Comparison of ENCODE assay signal across 21 cellular contexts in genomic region chr4:102665527-102665926, GRCh38.
A peak's percentile ranks its signal among the peaks of the same experiment; 100 is the strongest.
DNase-seq lines count a peak whose midpoint lies in the region; FAIRE-seq and TF ChIP-seq lines count a peak whose summit lies in the region.
"Had no signal": no experiment of that assay in that cellular context is flagged by ENCODE, and none has a peak within 500 bp of the region (broad histone marks: within the 10 kb centered on the region; RNA-seq: fewer than 3 reads in every experiment).

No MANE protein-coding gene starts in this region.

- H3K27me3 Mint-ChIP-seq in nephron progenitor cell (ENCODE audit: low read depth, poor library complexity) = no peaks in the 10 kb centered on the region
- H3K27me3 Mint-ChIP-seq: activated CD4-positive, alpha-beta memory T cell treated with anti-CD3 and anti-CD28 coated beads for 36 hours; activated naive CD4-positive, alpha-beta T cell treated with anti-CD3 and anti-CD28 coated beads, Interleukin-2, amount 50 U/mL, for 24 hours; dendritic cell treated with granulocyte-macrophage colony-stimulating factor and Interleukin-4, amounts not matched to agents 40 ng/mL and 50 ng/mL, for 4 days had no signal

- no peak overlapping the region for H3K4me3 Mint-ChIP-seq in nephron progenitor cell
- H3K4me3 Mint-ChIP-seq: activated CD4-positive, alpha-beta memory T cell treated with anti-CD3 and anti-CD28 coated beads for 36 hours; activated naive CD4-positive, alpha-beta T cell treated with anti-CD3 and anti-CD28 coated beads, Interleukin-2, amount 50 U/mL, for 24 hours; dendritic cell treated with granulocyte-macrophage colony-stimulating factor and Interleukin-4, amounts not matched to agents 40 ng/mL and 50 ng/mL, for 4 days had no signal

- intact Hi-C loops in head of caudate nucleus (cut with DNase I) = no loop called here

- peaks cover 14% of the 10 kb centered on the region for H3K36me3 Mint-ChIP-seq in nephron progenitor cell (ENCODE audit: low read depth)

- H3K9me3 Mint-ChIP-seq in nephron progenitor cell = no peaks in the 10 kb centered on the region
- H3K9me3 Mint-ChIP-seq: activated CD4-positive, alpha-beta memory T cell treated with anti-CD3 and anti-CD28 coated beads for 36 hours; activated naive CD4-positive, alpha-beta T cell treated with anti-CD3 and anti-CD28 coated beads, Interleukin-2, amount 50 U/mL, for 24 hours; dendritic cell treated with granulocyte-macrophage colony-stimulating factor and Interleukin-4, amounts not matched to agents 40 ng/mL and 50 ng/mL, for 4 days had no signal

- no peak for TF ChIP-seq CTCF in bronchial epithelial cell (IDR thresholded peaks at IDR 0.05; ENCODE audit: insufficient read depth, low read length, severe bottlenecking)
- TF ChIP-seq CTCF in nephron progenitor cell (IDR thresholded peaks at IDR 0.05) = no peak

- no peaks in the 10 kb centered on the region for H3K36me3 ChIP-seq in bronchial epithelial cell (ENCODE audit: control insufficient read depth, insufficient read depth, low read length)
- H3K36me3 ChIP-seq: BE2C, WERI-Rb-1 had no signal

- no peaks in the 10 kb centered on the region for H3K4me1 Mint-ChIP-seq in nephron progenitor cell
- H3K4me1 Mint-ChIP-seq: activated naive CD4-positive, alpha-beta T cell treated with anti-CD3 and anti-CD28 coated beads, Interleukin-2, amount 50 U/mL, for 24 hours had no signal

- FAIRE-seq in bronchial epithelial cell (lab: Jason Lieb, UNC) = no peak
- FAIRE-seq: GM19239, H1, urothelium cell line had no signal

- peak; percentile 47 for DNase-seq in NCI-H1105 treated with DMSO at 0.1 percent for 48 hours (lab: John Stamatoyannopoulos, UW)
- DNase-seq in NCI-H1105 (lab: John Stamatoyannopoulos, UW) = no peak
- DNase-seq in NCI-H69 (lab: John Stamatoyannopoulos, UW) = peak; percentile 78
- DNase-seq in bronchial epithelial cell (ENCODE audit: low read depth) = peak; percentile 97
- DNase-seq in nephron progenitor cell = no peak
- no peak for DNase-seq in activated CD8-positive, alpha-beta memory T cell treated with anti-CD3 and anti-CD28 coated beads, Interleukin-2, amount 50 U/mL, for 48 hours
- no peak for DNase-seq in head of caudate nucleus
- DNase-seq in effector CD8-positive, alpha-beta T cell (lab: John Stamatoyannopoulos, UW) = no peak
- DNase-seq: activated CD4-positive, alpha-beta memory T cell treated with anti-CD3 and anti-CD28 coated beads for 36 hours; activated T-cell treated with anti-CD3 and anti-CD28 coated beads, Interleukin-2, amount 50 U/mL, for 48 hours; BE2C; left colon; NCI-H187; substantia nigra; WERI-Rb-1 had no signal

- H3K27ac Mint-ChIP-seq in nephron progenitor cell = peak overlapping the region; percentile 44
- H3K27ac Mint-ChIP-seq: activated CD4-positive, alpha-beta memory T cell treated with anti-CD3 and anti-CD28 coated beads for 36 hours; activated naive CD4-positive, alpha-beta T cell treated with anti-CD3 and anti-CD28 coated beads, Interleukin-2, amount 50 U/mL, for 24 hours; dendritic cell treated with granulocyte-macrophage colony-stimulating factor and Interleukin-4, amounts not matched to agents 40 ng/mL and 50 ng/mL, for 4 days had no signal

- no peak overlapping the region for H3K4me3 ChIP-seq in bronchial epithelial cell (ENCODE audit: low read depth, low read length)
- H3K4me3 ChIP-seq: gastroesophageal sphincter had no signal

- H3K27me3 ChIP-seq in bronchial epithelial cell (ENCODE audit: control insufficient read depth, insufficient read depth, low read length) = no peaks in the 10 kb centered on the region
- H3K27me3 ChIP-seq: BE2C, gastroesophageal sphincter had no signal

Comparison
In these comparisons a context has a peak if more than half of its experiments do, and no peak if none do; other contexts are left out.
1. DNase-seq: peak in NCI-H1105 treated with DMSO at 0.1 percent for 48 hours (single experiment), NCI-H69 (single experiment) and bronchial epithelial cell (single experiment); none in NCI-H1105 (single experiment), nephron progenitor cell (single experiment), activated CD8-positive, alpha-beta memory T cell treated with anti-CD3 and anti-CD28 coated beads, Interleukin-2, amount 50 U/mL, for 48 hours (single experiment), head of caudate nucleus (0 of 42) and effector CD8-positive, alpha-beta T cell (single experiment).